ENCODE assay signal across 1 cellular context in the genomic region with DNA sequence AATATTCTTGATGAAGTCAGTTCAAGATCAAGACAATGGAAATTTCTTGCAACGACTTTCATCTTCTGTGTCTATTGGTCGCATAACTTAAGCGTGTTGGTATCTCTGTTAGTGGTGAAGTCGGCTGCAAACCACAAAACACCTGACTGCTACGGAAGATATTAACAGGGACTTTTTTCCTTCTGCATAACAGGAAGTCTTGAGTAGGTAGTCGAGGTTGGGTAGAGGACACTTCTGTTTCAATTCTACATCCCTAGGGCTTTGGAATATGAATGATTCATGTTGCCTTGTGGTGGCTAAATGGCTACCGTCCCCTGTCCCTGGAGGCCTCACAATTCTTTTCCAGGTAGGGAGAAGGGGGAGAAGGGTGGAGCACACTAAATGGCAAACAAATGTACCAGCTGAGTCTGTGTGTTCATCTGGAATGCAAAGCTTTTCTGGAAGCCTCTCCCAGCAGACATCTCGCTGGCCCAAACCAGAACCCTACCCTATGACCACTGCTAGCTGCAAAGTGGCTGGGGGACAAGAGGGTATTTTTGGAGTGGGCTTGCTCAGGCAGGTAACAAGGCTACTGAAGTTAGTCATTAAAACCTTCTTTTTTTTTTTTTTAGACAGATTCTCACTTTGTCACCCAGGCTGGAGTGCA.
TF ChIP-seq lines count a peak whose summit lies in the region.

No MANE protein-coding gene starts in this region.

TF ChIP-seq in HepG2, 621 proteins besides CTCF, POLR2A, EP300 and RAD21 (continued from another document):
- TF ChIP-seq HOXD1 (CRISPR knock-in tag; IDR thresholded peaks at IDR 0.05) (no peak), GZF1 (CRISPR knock-in tag; IDR thresholded peaks at IDR 0.05) (no peak), ZNF441 (CRISPR knock-in tag; IDR thresholded peaks at IDR 0.05; ENCODE audit: borderline replicate concordance) (no peak)
- TF ChIP-seq, protein P1, sequence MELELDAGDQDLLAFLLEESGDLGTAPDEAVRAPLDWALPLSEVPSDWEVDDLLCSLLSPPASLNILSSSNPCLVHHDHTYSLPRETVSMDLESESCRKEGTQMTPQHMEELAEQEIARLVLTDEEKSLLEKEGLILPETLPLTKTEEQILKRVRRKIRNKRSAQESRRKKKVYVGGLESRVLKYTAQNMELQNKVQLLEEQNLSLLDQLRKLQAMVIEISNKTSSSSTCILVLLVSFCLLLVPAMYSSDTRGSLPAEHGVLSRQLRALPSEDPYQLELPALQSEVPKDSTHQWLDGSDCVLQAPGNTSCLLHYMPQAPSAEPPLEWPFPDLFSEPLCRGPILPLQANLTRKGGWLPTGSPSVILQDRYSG (CRISPR knock-in tag; IDR thresholded peaks at IDR 0.05), result no peak
